Comparison of ENCODE assay signal across 10 cellular contexts in genomic region chr11:45537617-45538016, GRCh38.
"Had no signal": no experiment of that assay in that cellular context is flagged by ENCODE, and none has a peak within 500 bp of the region (broad histone marks: within the 10 kb centered on the region; RNA-seq: fewer than 3 reads in every experiment).

No MANE protein-coding gene starts in this region.

- H3K27me3 ChIP-seq: right atrium auricular region, transverse colon had no signal

- H3K36me3 ChIP-seq: neutrophil, right atrium auricular region, transverse colon had no signal

- H3K4me2 ChIP-seq: smooth muscle cell had no signal

- DNase-seq: activated CD4-positive, alpha-beta T cell treated with anti-CD3 and anti-CD28 coated beads, Interleukin-2, amount 10 ng/mL, durations not matched to agents 24 days and 14 days; activated CD8-positive, alpha-beta memory T cell treated with anti-CD3 and anti-CD28 coated beads for 24 hours; mucosa of descending colon; naive thymus-derived CD8-positive, alpha-beta T cell; T-helper 1 cell; transverse colon had no signal

- H3K4me3 ChIP-seq: mucosa of descending colon, right atrium auricular region, smooth muscle cell, transverse colon had no signal

- ATAC-seq: mucosa of descending colon; naive thymus-derived CD8-positive, alpha-beta T cell; stimulated activated effector memory CD8-positive, alpha-beta T cell treated with anti-CD3 and anti-CD28 coated beads, Interleukin-12 subunit alpha, Interleukin-12 subunit beta, amount 100 ng/mL, for 72 hours had no signal

- H3K9me3 ChIP-seq: mucosa of descending colon, neutrophil, right atrium auricular region, transverse colon had no signal

- H3K27ac ChIP-seq: neutrophil, right atrium auricular region, transverse colon had no signal

- H3K4me1 ChIP-seq: right atrium auricular region, transverse colon had no signal
